25 cellular contexts compared by ENCODE assay signal in genomic region chr1:210828996-210829596, GRCh38.
"Had no signal": no experiment of that assay in that cellular context is flagged by ENCODE, and none has a peak within 500 bp of the region (broad histone marks: within the 10 kb centered on the region; RNA-seq: fewer than 3 reads in every experiment).

No MANE protein-coding gene starts in this region.

- H3K4me3 ChIP-seq: skin epidermis, suprapubic skin, tibial nerve, vagina had no signal

- H3K4me1 ChIP-seq: suprapubic skin, tibial nerve, vagina had no signal

- FAIRE-seq: colon, frontal cortex, TTC549 had no signal

- H3K27me3 ChIP-seq: suprapubic skin, tibial nerve, vagina had no signal

- H3K27ac ChIP-seq: skin epidermis, suprapubic skin, tibial nerve, vagina had no signal

- DNase-seq: activated CD4-positive, alpha-beta T cell treated with anti-CD3 and anti-CD28 coated beads for 36 hours; activated CD4-positive, alpha-beta T cell treated with anti-CD3 and anti-CD28 coated beads, Interleukin-2, amount 50 U/mL, for 4 hours; activated CD8-positive, alpha-beta memory T cell treated with anti-CD3 and anti-CD28 coated beads for 24 hours; activated CD8-positive, alpha-beta memory T cell treated with anti-CD3 and anti-CD28 coated beads, Interleukin-2, amount 50 U/mL, for 4 hours; activated T-cell treated with anti-CD3 and anti-CD28 coated beads, Interleukin-2, amount 50 U/mL, for 24 hours; aorta; central memory CD4-positive, alpha-beta T cell; effector memory CD4-positive, alpha-beta T cell; head of caudate nucleus; hypothalamus; left ventricle myocardium superior; mammary epithelial cell; midbrain; natural killer cell; retina; stimulated activated CD4-positive, alpha-beta T cell treated with anti-CD3 and anti-CD28 coated beads, Interleukin-1b, Interleukin-23, amount 100 ng/mL, for 48 hours had no signal

- H3K36me3 ChIP-seq: suprapubic skin, tibial nerve, vagina had no signal

- H3K9me3 ChIP-seq: suprapubic skin, tibial nerve, vagina had no signal

- ATAC-seq: activated CD4-positive, alpha-beta T cell treated with anti-CD3 and anti-CD28 coated beads for 36 hours; activated naive CD4-positive, alpha-beta T cell treated with anti-CD3 and anti-CD28 coated beads, Interleukin-2, amount 50 U/mL, for 72 hours; activated T-helper 17 cell treated with anti-CD3 and anti-CD28 coated beads, Interleukin-2, amount 50 U/mL, for 72 hours; left ventricle myocardium superior; natural killer cell had no signal
